ENCODE assay signal across 17 cellular contexts in genomic region chr6:147586044-147586443, GRCh38.
DNase-seq lines count a peak whose midpoint lies in the region; ATAC-seq, FAIRE-seq and TF ChIP-seq lines count a peak whose summit lies in the region.
"Had no signal": no experiment of that assay in that cellular context is flagged by ENCODE, and none has a peak within 500 bp of the region (broad histone marks: within the 10 kb centered on the region; RNA-seq: fewer than 3 reads in every experiment).

No MANE protein-coding gene starts in this region.

- H3K4me2 ChIP-seq in PC-9 = no peak overlapping the region

- 10 to 11% methylated on average over 4 of the region's 4 CpGs for WGBS in pancreas, 2 donors

- ATAC-seq in pancreas = peak in 3 of 4 donors; percentile 78 to 90 (median 88)
- ATAC-seq: activated naive CD4-positive, alpha-beta T cell treated with anti-CD3 and anti-CD28 coated beads, Interleukin-2, amount 50 U/mL, for 72 hours; naive thymus-derived CD4-positive, alpha-beta T cell; sciatic nerve; SK-N-SH treated with all-trans-retinoic acid at 6 μM for 48 hours had no signal

- CTCF ChIA-PET in PC-9 (lab: Charles Lee) = no interaction called here

- H3K27me3 ChIP-seq in pancreas = no peaks in the 10 kb centered on the region
- H3K27me3 ChIP-seq in PC-9 (ENCODE audit: insufficient read depth, low read depth) = no peaks in the 10 kb centered on the region
- H3K27me3 ChIP-seq: dorsolateral prefrontal cortex had no signal

- H3K79me2 ChIP-seq in PC-9 (ENCODE audit: low read depth) = no peaks in the 10 kb centered on the region

- BruUV-seq in PC-9 (replicated peaks; lab: Mats Ljungman, UMichigan) = no TSS peak

- H3K36me3 ChIP-seq in pancreas (no peaks in the 10 kb centered on the region), PC-9 (ENCODE audit: low read depth) (no peaks in the 10 kb centered on the region)

- H3K9me2 ChIP-seq in PC-9 (ENCODE audit: insufficient read depth) = no peaks in the 10 kb centered on the region

- no peaks in the 10 kb centered on the region for H3F3A ChIP-seq in PC-9 (ENCODE audit: insufficient read depth, low read depth)

- no peak overlapping the region for H2AFZ ChIP-seq in PC-9

- H3K4me1 ChIP-seq in pancreas (no peaks in the 10 kb centered on the region), PC-9 (replicated peaks; ENCODE audit: insufficient read depth) (no peaks in the 10 kb centered on the region)

- no peak for FAIRE-seq in pancreas (lab: Jason Lieb, UNC)
- FAIRE-seq: H1 had no signal

- intact Hi-C loops in pancreas (cut with DNase I) (no loop called here), PC-9 (cut with micrococcal nuclease; ENCODE audit: unreplicated experiment) (no loop called here)

- H4K20me1 ChIP-seq in PC-9 (ENCODE audit: insufficient read depth) = no peaks in the 10 kb centered on the region

- H3K27ac ChIP-seq in VCaP = peak overlapping the region; percentile 36; the same call in 1 of the 2 replicates
- H3K27ac ChIP-seq in pancreas = no peak overlapping the region
- no peak overlapping the region for H3K27ac ChIP-seq in PC-9
- H3K27ac ChIP-seq: dorsolateral prefrontal cortex had no signal

- POLR2A ChIA-PET in PC-9 (lab: Charles Lee; ENCODE audit: unreplicated experiment) = no interaction called here

- H3K9me3 ChIP-seq in pancreas (no peaks in the 10 kb centered on the region), PC-9 (ENCODE audit: insufficient read depth, low read depth) (no peaks in the 10 kb centered on the region)

- DNase-seq in NCI-H1092 treated with DMSO at 0.1 percent for 48 hours (lab: John Stamatoyannopoulos, UW) = peak; percentile 11
- DNase-seq in fibroblast of the aortic adventitia (ENCODE audit: low read depth) = peak; percentile 27
- peak in 2 of 6 donors; percentile 13 to 42 for DNase-seq in pancreas
- no peak for DNase-seq in COLO829 (ENCODE audit: low spot score)
- no peak for DNase-seq in glomerular visceral epithelial cell (ENCODE audit: extremely low spot score)
- DNase-seq in NCI-H82 (lab: John Stamatoyannopoulos, UW) = no peak
- DNase-seq in PC-9 = no peak
- DNase-seq: dorsolateral prefrontal cortex; GDM1; KG1; naive thymus-derived CD4-positive, alpha-beta T cell; NCI-H2029 had no signal

- TF ChIP-seq CTCF in VCaP (conservative IDR thresholded peaks at IDR 0.05) = no peak
- no peak for TF ChIP-seq CTCF in fibroblast of the aortic adventitia (IDR thresholded peaks at IDR 0.05; ENCODE audit: insufficient read depth, low read length)
- TF ChIP-seq CTCF in pancreas (IDR thresholded peaks at IDR 0.05) = no peak
- TF ChIP-seq CTCF in PC-9 (conservative IDR thresholded peaks at IDR 0.05) = no peak

- H3K4me3 ChIP-seq in fibroblast of the aortic adventitia (ENCODE audit: low read depth, low read length) = no peak overlapping the region
- no peak overlapping the region for H3K4me3 ChIP-seq in pancreas
- H3K4me3 ChIP-seq in PC-9 = no peak overlapping the region
- H3K4me3 ChIP-seq: dorsolateral prefrontal cortex had no signal

Comparison
In these comparisons a context has a peak if more than half of its experiments do, and no peak if none do; other contexts are left out.
1. DNase-seq: peak in NCI-H1092 treated with DMSO at 0.1 percent for 48 hours (single experiment) and fibroblast of the aortic adventitia (single experiment); none in COLO829 (single experiment), glomerular visceral epithelial cell (single experiment), NCI-H82 (single experiment) and PC-9 (0 of 2).